Comparison of ENCODE assay signal across 24 cellular contexts in the genomic region with DNA sequence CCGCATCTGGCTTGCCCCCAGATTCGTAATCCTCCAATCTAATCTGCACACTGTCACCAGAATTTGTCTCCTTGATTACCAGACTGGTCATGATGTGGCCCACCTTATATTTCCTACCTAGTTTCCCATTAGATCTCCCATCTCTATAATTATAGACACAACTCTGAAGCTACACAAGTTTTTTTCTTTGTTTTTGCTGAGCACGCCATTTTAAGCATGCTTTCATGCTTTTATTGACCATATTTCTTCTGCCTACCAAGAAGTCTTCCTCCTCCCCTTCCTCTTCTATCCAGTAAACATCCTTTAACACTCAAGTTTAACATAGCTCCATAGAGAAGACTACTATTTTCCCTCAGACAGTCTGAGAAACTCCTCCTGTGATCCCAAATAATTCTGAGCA. TPM values are rescaled to one million over a fixed set of nuclear protein-coding genes. Genes with fewer than 3 reads are reported as not detected.
DNase-seq lines count a peak whose midpoint lies in the region; ATAC-seq, FAIRE-seq and TF ChIP-seq lines count a peak whose summit lies in the region.
"Had no signal": no experiment of that assay in that cellular context is flagged by ENCODE, and none has a peak within 500 bp of the region (broad histone marks: within the 10 kb centered on the region; RNA-seq: fewer than 3 reads in every experiment).

No MANE protein-coding gene starts in this region.

- no peaks in the 10 kb centered on the region for H3K9me1 ChIP-seq in K562 (ENCODE audit: control insufficient read depth, insufficient read depth, low read length)

- POLR2A ChIA-PET in HepG2 (lab: Yijun Ruan, JAX) (no interaction called here), K562 (lab: Yijun Ruan, JAX) (no interaction called here)

- in situ Hi-C loops in HepG2 (cut with HindIII; ENCODE audit: extremely low pct_ligation_motif_present, low pct_unique_long_range_greater_than_20kb) (no loop called here), K562 (cut with MboI) (no loop called here)

- H2AFZ ChIP-seq in HepG2 (ENCODE audit: low read length): no peak overlapping the region
- H2AFZ ChIP-seq in K562 (ENCODE audit: low read depth, low read length): no peak overlapping the region

- no peak for TF ChIP-seq POLR2A in HepG2 (IDR thresholded peaks at IDR 0.05; ENCODE audit: insufficient read depth in 1 of 2, low read depth in 2 of 2, low read length in 2 of 2)
- no peak for TF ChIP-seq POLR2A in right lobe of liver (IDR thresholded peaks at IDR 0.05)
- no peak for TF ChIP-seq POLR2A in K562 (conservative IDR thresholded peaks at IDR 0.05)

- H3K36me3 ChIP-seq in HepG2 (replicated peaks in 1 of 2; ENCODE audit: control insufficient read depth in 1 of 2, insufficient read depth in 2 of 2, low read length in 2 of 2) (no peaks in the 10 kb centered on the region), right lobe of liver (no peaks in the 10 kb centered on the region), K562 (ENCODE audit: control insufficient read depth, insufficient read depth, low read length) (no peaks in the 10 kb centered on the region)
- H3K36me3 ChIP-seq: BE2C, BLaER1 had no signal

- intact Hi-C loops in HepG2 (cut with micrococcal nuclease; ENCODE audit: unreplicated experiment) (no loop called here), right lobe of liver (cut with DNase I) (no loop called here), K562 (cut with micrococcal nuclease) (no loop called here)

- H3K9me3 ChIP-seq in HepG2 (ENCODE audit: low read length) (no peaks in the 10 kb centered on the region), right lobe of liver (no peaks in the 10 kb centered on the region), K562 (replicated peaks; ENCODE audit: control insufficient read depth, insufficient read depth, low read depth, low read length) (0 out of 2 replicates have a peak, but pooled peaks cover 2% of the 10 kb centered on the region)
- H3K9me3 ChIP-seq: BE2C had no signal

- no peaks in the 10 kb centered on the region for H4K20me1 ChIP-seq in HepG2 (ENCODE audit: insufficient read depth, low read length)
- H4K20me1 ChIP-seq in K562 (replicated peaks; ENCODE audit: control insufficient read depth, insufficient read depth, low read length): no peaks in the 10 kb centered on the region
- H4K20me1 ChIP-seq: BLaER1 had no signal

- H3K4me3 ChIP-seq in HepG2 (replicated peaks in 1 of 3; ENCODE audit: insufficient read depth in 1 of 3, low read depth in 2 of 3, low read length in 3 of 3) (no peak overlapping the region), right lobe of liver (no peak overlapping the region), K562 (no peak overlapping the region)
- H3K4me3 ChIP-seq: BLaER1, GM12878 had no signal

- H3K27ac ChIP-seq in HepG2 (ENCODE audit: extremely low read length, insufficient read depth, low read length) (no peak overlapping the region), right lobe of liver (no peak overlapping the region), K562 (ENCODE audit: extremely low read depth, low read depth, low read length) (no peak overlapping the region)
- H3K27ac ChIP-seq: 22Rv1, BLaER1 had no signal

- CTCF ChIA-PET in HepG2 (lab: Yijun Ruan, JAX; ENCODE audit: low intra/inter-chr PET ratio, low total read pairs) (no interaction called here), K562 (lab: Yijun Ruan, JAX; ENCODE audit: low intra/inter-chr PET ratio) (no interaction called here)

- TF ChIP-seq EP300 in HepG2 (IDR thresholded peaks at IDR 0.05; ENCODE audit: low read depth in 2 of 2, low read length in 2 of 2) (no peak), HepG2 (CRISPR knock-in tag; IDR thresholded peaks at IDR 0.05; ENCODE audit: borderline replicate concordance) (no peak), K562 (IDR thresholded peaks at IDR 0.05; ENCODE audit: low read length) (no peak)

- H3K27me3 ChIP-seq in HepG2 (ENCODE audit: control insufficient read depth in 1 of 2, insufficient read depth in 2 of 2, low read length in 2 of 2) (no peaks in the 10 kb centered on the region; a peak in 1 of 5 replicates), right lobe of liver (no peaks in the 10 kb centered on the region), K562 (ENCODE audit: control insufficient read depth in 2 of 2, insufficient read depth in 2 of 2, low read length in 2 of 2) (peaks cover 0 to 8% of the 10 kb centered on the region in 2 experiments; a peak in 3 of 5 replicates)
- H3K27me3 ChIP-seq: BE2C, BLaER1 had no signal

- no peak for TF ChIP-seq RAD21 in HepG2 (CRISPR knock-in tag; IDR thresholded peaks at IDR 0.05)
- TF ChIP-seq RAD21 in K562 (CRISPR knock-in tag; conservative IDR thresholded peaks at IDR 0.05 in 1 of 2, IDR thresholded peaks at IDR 0.05 in 1 of 2): no peak

- H3K4me1 ChIP-seq in HepG2 (ENCODE audit: insufficient read depth, low read length) (no peaks in the 10 kb centered on the region), right lobe of liver (no peaks in the 10 kb centered on the region), K562 (replicated peaks in 1 of 2; ENCODE audit: control insufficient read depth in 2 of 2, insufficient read depth in 2 of 2, low read length in 2 of 2) (no peaks in the 10 kb centered on the region)
- H3K4me1 ChIP-seq: BE2C, BLaER1 had no signal

- no peaks in the 10 kb centered on the region for H3K79me2 ChIP-seq in HepG2 (ENCODE audit: insufficient read depth, low read length)
- H3K79me2 ChIP-seq in K562 (ENCODE audit: control insufficient read depth, insufficient read depth, low read length): no peaks in the 10 kb centered on the region

- 47% methylated on average over 3 of the region's 3 CpGs for WGBS in HepG2 (ENCODE audit: low lambda C conversion rate)
- 94% methylated on average over 1 of the region's 3 CpGs for WGBS in right lobe of liver (ENCODE audit: insufficient coverage, low coverage, low lambda C conversion rate, missing lambda C conversion rate)
- 2% methylated on average over 3 of the region's 3 CpGs for WGBS in K562 (ENCODE audit: insufficient coverage, low coverage, missing lambda C conversion rate)

- TF ChIP-seq CTCF in HepG2 (CRISPR knock-in tag; IDR thresholded peaks at IDR 0.05) (no peak), right lobe of liver (IDR thresholded peaks at IDR 0.05) (no peak), K562 (IDR thresholded peaks at IDR 0.05 in 2 of 3, conservative IDR thresholded peaks at IDR 0.05 in 1 of 3; ENCODE audit: insufficient read depth in 2 of 3, low read depth in 1 of 3, low read length in 3 of 3) (no peak)

- no peak overlapping the region for H3K9ac ChIP-seq in HepG2 (ENCODE audit: insufficient read depth, low read depth, low read length)
- H3K9ac ChIP-seq in K562 (ENCODE audit: insufficient read depth in 1 of 2, low read depth in 2 of 2, low read length in 2 of 2): no peak overlapping the region
- H3K9ac ChIP-seq: BLaER1 had no signal

- BruUV-seq in HepG2 (replicated peaks; lab: Mats Ljungman, UMichigan): no TSS peak
- BruUV-seq in K562 (replicated peaks; lab: Mats Ljungman, UMichigan): no TSS peak

- DNase-seq in HepG2 (ENCODE audit: low spot score): no peak
- no peak for DNase-seq in right lobe of liver
- no peak for DNase-seq in K562 (ENCODE audit: extremely low read depth in 1 of 4, low spot score in 3 of 4)
- no peak for DNase-seq in NCI-H2107 (lab: John Stamatoyannopoulos, UW)
- DNase-seq: ACHN; BE2C; C1 segment of cervical spinal cord; CD4-positive, alpha-beta memory T cell; CD4-positive, CD25-positive, alpha-beta regulatory T cell; CD8-positive, alpha-beta memory T cell; COR-L47; DMS 273 treated with DMSO at 0.1 percent for 48 hours; DMS153; DMS53; DMS79; DND-41; EL; GDM1 had no signal

- no peak overlapping the region for H3K4me2 ChIP-seq in HepG2 (ENCODE audit: low read depth, low read length)
- H3K4me2 ChIP-seq in K562 (ENCODE audit: insufficient read depth, low read length): no peak overlapping the region
- H3K4me2 ChIP-seq: BLaER1 had no signal

- FAIRE-seq in HepG2 (lab: Jason Lieb, UNC) (no peak), K562 (lab: Jason Lieb, UNC) (no peak)
- FAIRE-seq: GM12878, GM12892, GM18507 had no signal

- ATAC-seq in HepG2 (no peak), right lobe of liver (no peak), K562 (no peak), GM19452 (IDR thresholded peaks at IDR 0.05; ENCODE audit: unreplicated experiment) (no peak)
- ATAC-seq: GM12878 had no signal

RNA-seq across cellular contexts. Expression of gene DEPDC7, which starts 24.3 kb away (rescaled TPM):
- total RNA-seq in HepG2 (2016; rRNA removed; fragmentation: Illumina TruSeq; extraction: Trizol): 33.3 and 37.9 TPM in 2 replicates
- total RNA-seq in HepG2 (2016; cell fraction: cytosol; rRNA removed; fragmentation: Illumina TruSeq; extraction: Trizol; ENCODE audit: low read depth): 6.7 and 7.4 TPM in 2 replicates
- 33.6 and 35.3 TPM in 2 replicates for total RNA-seq in HepG2 (2016; cell fraction: insoluble cytoplasmic fraction; rRNA removed; fragmentation: Illumina TruSeq; extraction: Trizol)
- 10.5 and 12.8 TPM in 2 replicates for total RNA-seq in HepG2 (2016; cell fraction: membrane; rRNA removed; fragmentation: Illumina TruSeq; extraction: Trizol)
- total RNA-seq in HepG2 (2016; cell fraction: nucleus; rRNA removed; fragmentation: Illumina TruSeq; extraction: Trizol): 39.8 and 45.9 TPM in 2 replicates
- 14.7 and 17.3 TPM in 2 replicates for polyA plus RNA-seq in HepG2 (2011; rRNA removed)
- polyA plus RNA-seq in HepG2 (2011; cell fraction: cytosol; rRNA removed): 4.5 and 6.0 TPM in 2 replicates
- polyA plus RNA-seq in HepG2 (2011; cell fraction: nucleus; rRNA removed): 18.6 and 23.7 TPM in 2 replicates
- polyA plus RNA-seq in HepG2 (2012): 13.0 and 13.5 TPM in 2 replicates
- polyA plus RNA-seq in HepG2 (2016; cell fraction: cytosol; fragmentation: Illumina TruSeq; extraction: Trizol; ENCODE audit: low read depth): 3.7 and 4.9 TPM in 2 replicates
- 37.0 and 38.7 TPM in 2 replicates for polyA plus RNA-seq in HepG2 (2016; cell fraction: insoluble cytoplasmic fraction; fragmentation: Illumina TruSeq; extraction: Trizol; ENCODE audit: low read depth)
- polyA plus RNA-seq in HepG2 (2016; cell fraction: membrane; fragmentation: Illumina TruSeq; extraction: Trizol; ENCODE audit: low read depth): 4.7 and 6.8 TPM in 2 replicates
- polyA plus RNA-seq in HepG2 (2016; cell fraction: nucleus; fragmentation: Illumina TruSeq; extraction: Trizol; ENCODE audit: insufficient read depth, low read depth): 77.3 and 77.9 TPM in 2 replicates
- polyA minus RNA-seq in HepG2 (2011; rRNA and poly(A)+ RNA removed; ENCODE audit: low replicate concordance): 4.2 and 10.8 TPM in 2 replicates
- polyA minus RNA-seq in HepG2 (2011; cell fraction: cytosol; rRNA and poly(A)+ RNA removed): 4.7 and 5.1 TPM in 2 replicates
- 26.5 and 37.2 TPM in 2 replicates for polyA minus RNA-seq in HepG2 (2011; cell fraction: nucleus; rRNA and poly(A)+ RNA removed)
- 10 to 100 TPM; 18.4 to 39.3 (median 30.8) TPM for total RNA-seq in right lobe of liver
- total RNA-seq in K562 (2011; cell fraction: chromatin; rRNA removed; ENCODE audit: low replicate concordance): 16.3 and 28.3 TPM in 2 replicates
- total RNA-seq in K562 (2011; cell fraction: nucleolus; rRNA removed): 7.8 and 9.7 TPM in 2 replicates
- total RNA-seq in K562 (2011; cell fraction: nucleoplasm; rRNA removed): 16.7 and 18.7 TPM in 2 replicates
- total RNA-seq in K562 (2014; rRNA removed): 8.4 and 10.3 TPM in 2 replicates
- 13.8 and 13.9 TPM in 2 replicates for total RNA-seq in K562 (2014; rRNA removed; fragmentation: Illumina TruSeq; extraction: Trizol)
- total RNA-seq in K562 (2015; rRNA removed; fragmentation: Illumina TruSeq; extraction: Trizol): 13.8 and 15.5 TPM in 2 replicates
- 9.4 and 9.5 TPM in 2 replicates for total RNA-seq in K562 (2021)
- polyA plus RNA-seq in K562 (2011; rRNA removed): 14.5 and 19.9 TPM in 2 replicates
- 3.4 and 6.0 TPM in 2 replicates for polyA plus RNA-seq in K562 (2011; cell fraction: cytosol; rRNA removed)
- 12.6 and 16.7 TPM in 2 replicates for polyA plus RNA-seq in K562 (2011; cell fraction: nucleus; rRNA removed)
- polyA plus RNA-seq in K562 (2012): 5.3 and 7.0 TPM in 2 replicates
- polyA plus RNA-seq in K562 (2014; fragmentation: Illumina TruSeq; extraction: Trizol): 12.7 and 15.7 TPM in 2 replicates
- polyA plus RNA-seq in K562 (2014; fragmentation: Nextera tagmentation; extraction: Ambion mirVana): 1 to 10 TPM; 5.4 to 8.1 TPM
- 12.0 and 13.8 TPM in 2 replicates for polyA plus RNA-seq in K562 (2014; rRNA removed)
- 13.2 and 14.0 TPM in 2 replicates for polyA minus RNA-seq in K562 (2011; rRNA and poly(A)+ RNA removed)
- 4.3 and 5.2 TPM in 2 replicates for polyA minus RNA-seq in K562 (2011; cell fraction: cytosol; rRNA and poly(A)+ RNA removed)
- polyA minus RNA-seq in K562 (2011; cell fraction: nucleus; rRNA and poly(A)+ RNA removed): 11.3 and 13.6 TPM in 2 replicates

RNA-seq across cellular contexts. Expression of gene TCP11L1, which starts 47.9 kb away (rescaled TPM):
- total RNA-seq in HepG2 (2016; rRNA removed; fragmentation: Illumina TruSeq; extraction: Trizol) (10.1 and 14.0 TPM in 2 replicates), right lobe of liver (10 to 100 TPM in 2 of 6 experiments, 1 to 10 TPM in 4; 3.3 to 13.6 (median 6.6) TPM), K562 (2014; rRNA removed) (5.8 and 15.3 TPM in 2 replicates), K562 (2014; rRNA removed; fragmentation: Illumina TruSeq; extraction: Trizol) (6.2 and 6.4 TPM in 2 replicates), K562 (2015; rRNA removed; fragmentation: Illumina TruSeq; extraction: Trizol) (4.5 and 4.7 TPM in 2 replicates), K562 (2021) (8.1 and 8.9 TPM in 2 replicates)
- total RNA-seq in HepG2 (2016; cell fraction: cytosol; rRNA removed; fragmentation: Illumina TruSeq; extraction: Trizol; ENCODE audit: low read depth): 3.9 and 4.2 TPM in 2 replicates
- 10.1 and 10.9 TPM in 2 replicates for total RNA-seq in HepG2 (2016; cell fraction: insoluble cytoplasmic fraction; rRNA removed; fragmentation: Illumina TruSeq; extraction: Trizol)
- 9.8 and 11.8 TPM in 2 replicates for total RNA-seq in HepG2 (2016; cell fraction: membrane; rRNA removed; fragmentation: Illumina TruSeq; extraction: Trizol)
- total RNA-seq in HepG2 (2016; cell fraction: nucleus; rRNA removed; fragmentation: Illumina TruSeq; extraction: Trizol): 9.6 and 12.5 TPM in 2 replicates
- polyA plus RNA-seq in HepG2 (2011; rRNA removed) (7.4 and 7.9 TPM in 2 replicates), K562 (2011; rRNA removed) (5.8 and 6.1 TPM in 2 replicates), K562 (2014; fragmentation: Illumina TruSeq; extraction: Trizol) (4.5 and 5.4 TPM in 2 replicates), K562 (2014; fragmentation: Nextera tagmentation; extraction: Ambion mirVana) (1 to 10 TPM; 1.6 TPM), K562 (2014; rRNA removed) (4.1 and 4.3 TPM in 2 replicates)
- polyA plus RNA-seq in HepG2 (2011; cell fraction: cytosol; rRNA removed): 5.8 and 6.9 TPM in 2 replicates
- polyA plus RNA-seq in HepG2 (2011; cell fraction: nucleus; rRNA removed): 6.0 and 7.4 TPM in 2 replicates
- 5.4 and 5.9 TPM in 2 replicates for polyA plus RNA-seq in HepG2 (2012)
- 4.6 and 4.7 TPM in 2 replicates for polyA plus RNA-seq in HepG2 (2016; cell fraction: cytosol; fragmentation: Illumina TruSeq; extraction: Trizol; ENCODE audit: low read depth)
- 7.4 and 9.0 TPM in 2 replicates for polyA plus RNA-seq in HepG2 (2016; cell fraction: insoluble cytoplasmic fraction; fragmentation: Illumina TruSeq; extraction: Trizol; ENCODE audit: low read depth)
- polyA plus RNA-seq in HepG2 (2016; cell fraction: membrane; fragmentation: Illumina TruSeq; extraction: Trizol; ENCODE audit: low read depth): 7.2 and 7.3 TPM in 2 replicates
- 6.7 and 7.9 TPM in 2 replicates for polyA plus RNA-seq in HepG2 (2016; cell fraction: nucleus; fragmentation: Illumina TruSeq; extraction: Trizol; ENCODE audit: insufficient read depth, low read depth)
- 35.7 and 40.8 TPM in 2 replicates for polyA minus RNA-seq in HepG2 (2011; rRNA and poly(A)+ RNA removed; ENCODE audit: low replicate concordance)
- polyA minus RNA-seq in HepG2 (2011; cell fraction: cytosol; rRNA and poly(A)+ RNA removed): 11.7 and 13.2 TPM in 2 replicates
- polyA minus RNA-seq in HepG2 (2011; cell fraction: nucleus; rRNA and poly(A)+ RNA removed): 18.0 and 24.1 TPM in 2 replicates
- 15.7 and 21.6 TPM in 2 replicates for total RNA-seq in K562 (2011; cell fraction: chromatin; rRNA removed; ENCODE audit: low replicate concordance)
- 8.2 and 9.9 TPM in 2 replicates for total RNA-seq in K562 (2011; cell fraction: nucleolus; rRNA removed)
- total RNA-seq in K562 (2011; cell fraction: nucleoplasm; rRNA removed): 15.8 and 19.5 TPM in 2 replicates
- 4.6 and 6.3 TPM in 2 replicates for polyA plus RNA-seq in K562 (2011; cell fraction: cytosol; rRNA removed)
- 4.9 and 5.8 TPM in 2 replicates for polyA plus RNA-seq in K562 (2011; cell fraction: nucleus; rRNA removed)
- polyA plus RNA-seq in K562 (2012): 2.4 and 3.6 TPM in 2 replicates
- polyA minus RNA-seq in K562 (2011; rRNA and poly(A)+ RNA removed): 17.5 and 18.7 TPM in 2 replicates
- polyA minus RNA-seq in K562 (2011; cell fraction: cytosol; rRNA and poly(A)+ RNA removed): 8.2 and 9.4 TPM in 2 replicates
- polyA minus RNA-seq in K562 (2011; cell fraction: nucleus; rRNA and poly(A)+ RNA removed): 5.0 and 10.7 TPM in 2 replicates

Comparison
In these comparisons a context has a peak if more than half of its experiments do, and no peak if none do; other contexts are left out.
1. Of the 241 proteins assayed by ChIP-seq in both HepG2 and K562: peak only in HepG2: none; only in K562: MAFG; in both: MAFF and MAFK; in neither: 238.